20 cellular contexts compared by ENCODE assay signal in the genomic region with DNA sequence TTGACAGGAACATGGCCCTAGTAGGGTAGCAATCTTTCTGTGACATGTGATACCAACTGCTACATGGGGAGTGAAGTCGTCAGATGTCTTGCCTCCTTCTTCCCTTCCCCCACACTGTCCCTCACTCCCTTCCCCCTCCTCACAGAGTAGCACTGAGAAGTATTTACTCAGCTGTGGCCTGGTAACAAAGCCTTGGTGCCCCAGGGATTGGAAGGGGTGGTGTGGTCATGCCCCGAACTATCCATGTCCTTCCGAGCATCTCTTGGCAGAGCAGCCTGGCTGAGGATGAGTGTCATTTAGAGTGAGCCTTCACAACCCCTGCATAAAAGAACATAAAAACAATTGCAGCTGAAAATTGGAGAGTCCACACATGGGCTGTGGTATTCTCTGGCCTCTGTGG. TPM values are rescaled to one million over a fixed set of nuclear protein-coding genes. Genes with fewer than 3 reads are reported as not detected.
A peak's percentile ranks its signal among the peaks of the same experiment; 100 is the strongest.
DNase-seq lines count a peak whose midpoint lies in the region; TF ChIP-seq lines count a peak whose summit lies in the region.
"Had no signal": no experiment of that assay in that cellular context is flagged by ENCODE, and none has a peak within 500 bp of the region (broad histone marks: within the 10 kb centered on the region; RNA-seq: fewer than 3 reads in every experiment).

No MANE protein-coding gene starts in this region.

- H3K4me3 ChIP-seq in ectodermal cell (ENCODE audit: insufficient read depth, low read depth, low read length) (no peak overlapping the region), skeletal muscle cell (ENCODE audit: low read depth, low read length) (no peak overlapping the region), tibial artery (no peak overlapping the region)
- H3K4me3 ChIP-seq: GM12878, left lung, thyroid gland had no signal

- H3K9me3 ChIP-seq in ectodermal cell (ENCODE audit: control insufficient read depth, low read length) (no peaks in the 10 kb centered on the region), tibial artery (no peaks in the 10 kb centered on the region)
- H3K9me3 ChIP-seq: left lung, thyroid gland had no signal

- H3K27ac ChIP-seq in ectodermal cell (ENCODE audit: insufficient read depth, low read depth, low read length, poor library complexity, severe bottlenecking) (peak overlapping the region; percentile 74), tibial artery (no peak overlapping the region)
- H3K27ac ChIP-seq: left lung, thyroid gland had no signal

- H3K36me3 ChIP-seq in ectodermal cell (ENCODE audit: control insufficient read depth, insufficient read depth, low read length) (no peaks in the 10 kb centered on the region), tibial artery (no peaks in the 10 kb centered on the region)
- H3K36me3 ChIP-seq: left lung, thyroid gland had no signal

- 4 to 5% methylated on average over 3 of the region's 3 CpGs for WGBS in ectodermal cell, 2 experiments

- CTCF ChIA-PET in activated CD4-positive, alpha-beta memory T cell treated with anti-CD3 and anti-CD28 coated beads for 36 hours (lab: Charles Lee), result interaction anchor here (1.7 kb wide), 1 partner anchor 23 kb away, joined by 4 read pairs; no protein-coding TSS in a partner anchor

- H3K4me3 Mint-ChIP-seq in activated CD4-positive, alpha-beta memory T cell treated with anti-CD3 and anti-CD28 coated beads for 36 hours, result no peak overlapping the region
- H3K4me3 Mint-ChIP-seq: activated naive CD8-positive, alpha-beta T cell treated with anti-CD3 and anti-CD28 coated beads, Interleukin-2, amount 50 U/mL, for 24 hours; activated T-cell treated with anti-CD3 and anti-CD28 coated beads, Interleukin-2, amount 50 U/mL, for 72 hours; CD14-positive monocyte; central memory CD8-positive, alpha-beta T cell; naive B cell had no signal

- no peaks in the 10 kb centered on the region for H3K27me3 ChIP-seq in ectodermal cell (ENCODE audit: control insufficient read depth, insufficient read depth, low read length, poor library complexity, severe bottlenecking)
- no peaks in the 10 kb centered on the region for H3K27me3 ChIP-seq in tibial artery
- H3K27me3 ChIP-seq: left lung, thyroid gland had no signal

- H3K27ac Mint-ChIP-seq in activated CD4-positive, alpha-beta memory T cell treated with anti-CD3 and anti-CD28 coated beads for 36 hours, result no peak overlapping the region
- H3K27ac Mint-ChIP-seq: activated naive CD8-positive, alpha-beta T cell treated with anti-CD3 and anti-CD28 coated beads, Interleukin-2, amount 50 U/mL, for 24 hours had no signal

- H3K9me3 Mint-ChIP-seq in activated CD4-positive, alpha-beta memory T cell treated with anti-CD3 and anti-CD28 coated beads for 36 hours, result no peaks in the 10 kb centered on the region
- H3K9me3 Mint-ChIP-seq: activated naive CD8-positive, alpha-beta T cell treated with anti-CD3 and anti-CD28 coated beads, Interleukin-2, amount 50 U/mL, for 24 hours; activated T-cell treated with anti-CD3 and anti-CD28 coated beads, Interleukin-2, amount 50 U/mL, for 72 hours; CD14-positive monocyte; central memory CD8-positive, alpha-beta T cell; naive B cell had no signal

- no peaks in the 10 kb centered on the region for H3K36me3 Mint-ChIP-seq in activated CD4-positive, alpha-beta memory T cell treated with anti-CD3 and anti-CD28 coated beads for 36 hours
- H3K36me3 Mint-ChIP-seq: CD14-positive monocyte, naive B cell had no signal

- peaks cover 28% of the 10 kb centered on the region for H3K4me1 ChIP-seq in ectodermal cell (ENCODE audit: control insufficient read depth, insufficient read depth, low read length)
- H3K4me1 ChIP-seq in tibial artery, result no peaks in the 10 kb centered on the region
- H3K4me1 ChIP-seq: left lung had no signal

- DNase-seq in LHCN-M2 (ENCODE audit: low read depth), result peak; percentile 78
- DNase-seq in NCI-H2196 treated with DMSO at 0.1 percent for 48 hours (lab: John Stamatoyannopoulos, UW; ENCODE audit: unreplicated experiment), result peak; percentile 96
- DNase-seq in skeletal muscle cell (ENCODE audit: low read depth), result peak; percentile 44
- DNase-seq in AG08396 (ENCODE audit: low spot score), result no peak
- DNase-seq in activated CD4-positive, alpha-beta memory T cell treated with anti-CD3 and anti-CD28 coated beads for 36 hours, result no peak
- no peak for DNase-seq in tibial artery
- DNase-seq: activated CD4-positive, alpha-beta T cell treated with anti-CD3 and anti-CD28 coated beads, Interleukin-2, amount 50 U/mL, for 1 hour; activated naive CD8-positive, alpha-beta T cell treated with anti-CD3 and anti-CD28 coated beads, Interleukin-2, amount 50 U/mL, for 24 hours; activated T-cell treated with anti-CD3 and anti-CD28 coated beads, Interleukin-2, amount 50 U/mL, for 72 hours; head of caudate nucleus; left lung; naive B cell; NCI-H524 treated with DMSO at 0.1 percent for 48 hours; stimulated activated CD8-positive, alpha-beta memory T cell treated with anti-CD3 and anti-CD28 coated beads, Interleukin-4, amount 100 ng/mL, for 48 hours; T-helper 9 cell; thyroid gland had no signal

- POLR2A ChIA-PET in activated CD4-positive, alpha-beta memory T cell treated with anti-CD3 and anti-CD28 coated beads for 36 hours (lab: Charles Lee), result no interaction called here

- H3K27me3 Mint-ChIP-seq in activated CD4-positive, alpha-beta memory T cell treated with anti-CD3 and anti-CD28 coated beads for 36 hours, result no peaks in the 10 kb centered on the region
- H3K27me3 Mint-ChIP-seq: activated naive CD8-positive, alpha-beta T cell treated with anti-CD3 and anti-CD28 coated beads, Interleukin-2, amount 50 U/mL, for 24 hours; central memory CD8-positive, alpha-beta T cell; naive B cell had no signal

- no peak for TF ChIP-seq CTCF in tibial artery (IDR thresholded peaks at IDR 0.05)

- intact Hi-C loops in activated CD4-positive, alpha-beta memory T cell treated with anti-CD3 and anti-CD28 coated beads for 36 hours (cut with micrococcal nuclease), result no loop called here
- intact Hi-C loops in tibial artery (cut with DNase I; ENCODE audit: low total_unique reads), result no loop called here

- H3K4me1 Mint-ChIP-seq in activated CD4-positive, alpha-beta memory T cell treated with anti-CD3 and anti-CD28 coated beads for 36 hours (ENCODE audit: low read depth), result no peaks in the 10 kb centered on the region
- H3K4me1 Mint-ChIP-seq: activated naive CD8-positive, alpha-beta T cell treated with anti-CD3 and anti-CD28 coated beads, Interleukin-2, amount 50 U/mL, for 24 hours; CD14-positive monocyte; central memory CD8-positive, alpha-beta T cell; naive B cell had no signal

RNA-seq across cellular contexts. Expression of gene ARFGAP2, which starts 46.1 kb away (rescaled TPM):
- 111 TPM in 2 replicates for total RNA-seq in LHCN-M2 (2014; rRNA removed)
- 44.3 TPM for polyA plus RNA-seq in LHCN-M2 (2012)
- 64.1 TPM for polyA plus RNA-seq in ectodermal cell (2013, experiment 1 of 4)
- 72.2 TPM for polyA plus RNA-seq in ectodermal cell (2013, experiment 2 of 4)
- polyA plus RNA-seq in ectodermal cell (2013, experiment 3 of 4), result 43.3 TPM
- 51.4 TPM for polyA plus RNA-seq in ectodermal cell (2013, experiment 4 of 4)
- 10 to 100 TPM; 66.5 to 66.6 TPM for total RNA-seq in activated CD4-positive, alpha-beta memory T cell treated with anti-CD3 and anti-CD28 coated beads for 36 hours

RNA-seq across cellular contexts. Expression of gene PACSIN3, which starts 55.7 kb away (rescaled TPM):
- 19.6 and 21.0 TPM in 2 replicates for total RNA-seq in LHCN-M2 (2014; rRNA removed)
- polyA plus RNA-seq in LHCN-M2 (2012), result 16.9 TPM
- 10.0 TPM for polyA plus RNA-seq in ectodermal cell (2013, experiment 1 of 4)
- polyA plus RNA-seq in ectodermal cell (2013, experiment 2 of 4), result 12.5 TPM
- 11.6 TPM for polyA plus RNA-seq in ectodermal cell (2013, experiment 3 of 4)
- 15.0 TPM for polyA plus RNA-seq in ectodermal cell (2013, experiment 4 of 4)
- 1 to 10 TPM; 5.3 to 6.0 TPM for total RNA-seq in activated CD4-positive, alpha-beta memory T cell treated with anti-CD3 and anti-CD28 coated beads for 36 hours
- polyA plus RNA-seq: CD14-positive monocyte had no signal

Comparison
In these comparisons a context has a peak if more than half of its experiments do, and no peak if none do; other contexts are left out.
1. DNase-seq: peak in LHCN-M2 (single experiment), NCI-H2196 treated with DMSO at 0.1 percent for 48 hours (single experiment) and skeletal muscle cell (single experiment); none in AG08396 (single experiment), activated CD4-positive, alpha-beta memory T cell treated with anti-CD3 and anti-CD28 coated beads for 36 hours (single experiment) and tibial artery (0 of 2).